In genomic region chr5:73944581-73944980, GRCh38 we compare ENCODE assay signal across 29 cellular contexts.
"Had no signal": no experiment of that assay in that cellular context is flagged by ENCODE, and none has a peak within 500 bp of the region (broad histone marks: within the 10 kb centered on the region; RNA-seq: fewer than 3 reads in every experiment).

No MANE protein-coding gene starts in this region.

- H3K27ac ChIP-seq: neural progenitor cell, ovary, parathyroid adenoma, psoas muscle, skin epidermis, spleen, suprapubic skin, testis, tibial artery, transverse colon, upper lobe of right lung, uterus had no signal

- DNase-seq: naive thymus-derived CD8-positive, alpha-beta T cell; occipital lobe; ovary; posterior cingulate gyrus; psoas muscle; right cardiac atrium; spleen; stimulated activated CD4-positive, alpha-beta T cell treated with anti-CD3 and anti-CD28 coated beads, Interleukin-12 subunit alpha, Interleukin-12 subunit beta, amount 100 ng/mL, for 4 hours; stimulated activated CD4-positive, alpha-beta T cell treated with anti-CD3 and anti-CD28 coated beads, Interleukin-1b, Interleukin-23, amount 100 ng/mL, for 48 hours; stimulated activated CD4-positive, alpha-beta T cell treated with anti-CD3 and anti-CD28 coated beads, Interleukin-4, amount 100 ng/mL, for 1 hour; stimulated activated CD4-positive, alpha-beta T cell treated with anti-CD3 and anti-CD28 coated beads, Interleukin-4, amount 100 ng/mL, for 4 hours; stimulated activated CD8-positive, alpha-beta memory T cell treated with anti-CD3 and anti-CD28 coated beads, Interleukin-4, amount 100 ng/mL, for 48 hours; stimulated activated naive CD4-positive, alpha-beta T cell; stimulated activated naive CD8-positive, alpha-beta T cell treated with anti-CD3 and anti-CD28 coated beads, Interleukin-15, amount 100 ng/mL, for 72 hours; stimulated activated naive CD8-positive, alpha-beta T cell treated with anti-CD3 and anti-CD28 coated beads, Interleukin-15, Interleukin-2, amounts not matched to agents 100 U/mL and 50 U/mL, for 24 hours; substantia nigra; testis; tibial artery; transverse colon; upper lobe of right lung; uterus had no signal

- H3K4me3 ChIP-seq: neural progenitor cell, ovary, psoas muscle, skin epidermis, smooth muscle cell, spleen, suprapubic skin, testis, tibial artery, transverse colon, upper lobe of right lung, uterus had no signal

- H3K9me3 ChIP-seq: ovary, psoas muscle, testis, upper lobe of right lung, uterus had no signal

- H3K36me3 ChIP-seq: neural progenitor cell, ovary, spleen, suprapubic skin, tibial artery, transverse colon, upper lobe of right lung, uterus had no signal

- H3K79me2 ChIP-seq: parathyroid adenoma had no signal

- H2AFZ ChIP-seq: neural progenitor cell, parathyroid adenoma had no signal

- H3K4me1 ChIP-seq: psoas muscle, spleen, suprapubic skin, testis, transverse colon, upper lobe of right lung had no signal

- H3K4me2 ChIP-seq: neural progenitor cell, smooth muscle cell had no signal

- H3K9ac ChIP-seq: neural progenitor cell, parathyroid adenoma had no signal

- H3K27me3 ChIP-seq: neural progenitor cell, ovary, spleen, suprapubic skin, testis, tibial artery, transverse colon, upper lobe of right lung, uterus had no signal

- ATAC-seq: naive thymus-derived CD8-positive, alpha-beta T cell; natural killer cell treated with Interleukin-12 subunit alpha and Interleukin-12 subunit beta and Interleukin-15 and Interleukin-18, amount 100 ng/mL, for 72 hours; psoas muscle; right cardiac atrium; sciatic nerve; stimulated activated memory B cell treated with anti-CD40 and anti-IgM and Interleukin-4, amounts not matched to agents 10 μg/mL and 1 μg/mL and 100 μg/mL, for 72 hours; stimulated activated naive CD8-positive, alpha-beta T cell treated with anti-CD3 and anti-CD28 coated beads, Interleukin-15, amount 100 ng/mL, for 72 hours; stimulated activated naive CD8-positive, alpha-beta T cell treated with anti-CD3 and anti-CD28 coated beads, Interleukin-15, Interleukin-2, amounts not matched to agents 100 U/mL and 50 U/mL, for 24 hours; upper lobe of right lung had no signal
